In genomic region chr20:49335456-49335855, GRCh38 we compare ENCODE assay signal across 34 cellular contexts. TPM values are rescaled to one million over a fixed set of nuclear protein-coding genes. Genes with fewer than 3 reads are reported as not detected.
DNase-seq lines count a peak whose midpoint lies in the region; ATAC-seq, FAIRE-seq and TF ChIP-seq lines count a peak whose summit lies in the region.
"Had no signal": no experiment of that assay in that cellular context is flagged by ENCODE, and none has a peak within 500 bp of the region (broad histone marks: within the 10 kb centered on the region; RNA-seq: fewer than 3 reads in every experiment).

No MANE protein-coding gene starts in this region.

- in situ Hi-C loops in Panc1 (cut with HindIII; ENCODE audit: low pct_unique_long_range_greater_than_20kb, low sequenced_read_pairs) (no loop called here), brain microvascular endothelial cell (cut with HindIII; ENCODE audit: low pct_ligation_motif_present, low sequenced_read_pairs) (no loop called here)

- H3K27ac ChIP-seq in Panc1 (ENCODE audit: low read length) (peak overlapping the region; percentile 78; the same call in 1 of the 2 replicates), brain microvascular endothelial cell (no peak overlapping the region)
- H3K27ac ChIP-seq: 22Rv1; A549; BLaER1; BLaER1 treated with 17β-estradiol and CSF1 and Interleukin-3, amounts not matched to agents 10 nM and 100 nM; C4-2B had no signal

- peaks cover 17% of the 10 kb centered on the region for H3K4me1 ChIP-seq in Panc1 (ENCODE audit: control insufficient read depth, insufficient read depth, low read length)
- H3K4me1 ChIP-seq: BE2C, Caco-2 had no signal

- POLR2A ChIA-PET in Panc1 (lab: Charles Lee): no interaction called here

- H3K27me3 Mint-ChIP-seq in CD14-positive monocyte (ENCODE audit: low read depth in 3 of 3): peaks cover 3 to 9% (median 7%) of the 10 kb centered on the region in 3 donors

- ATAC-seq in Panc1: no peak
- ATAC-seq: A549; CD8-positive, alpha-beta T cell had no signal

- H3K4me3 Mint-ChIP-seq in CD14-positive monocyte: no peak overlapping the region
- H3K4me3 Mint-ChIP-seq: B cell; CD4-positive, alpha-beta memory T cell; CD4-positive, alpha-beta T cell; CD4-positive, CD25-positive, alpha-beta regulatory T cell; CD8-positive, alpha-beta memory T cell; CD8-positive, alpha-beta T cell had no signal

- intact Hi-C loops in CD14-positive monocyte (cut with micrococcal nuclease) (loop anchor here in 1 of 2 donors (5.0 kb wide), 1 partner anchor 197 kb away; no protein-coding TSS in a partner anchor), Panc1 (cut with micrococcal nuclease; ENCODE audit: unreplicated experiment) (loop anchor here (2.0 to 10.0 kb wide), 3 partner anchors 149 to 269 kb away; no protein-coding TSS in a partner anchor)

- DNase-seq in CD14-positive monocyte (ENCODE audit: low spot score): peak; percentile 52
- DNase-seq in HTR-8/SVneo (ENCODE audit: insufficient read length, low spot score): no peak
- no peak for DNase-seq in Panc1 (ENCODE audit: low read depth, low spot score)
- DNase-seq in OCI-M1 (lab: John Stamatoyannopoulos, UW): no peak
- no peak for DNase-seq in activated naive CD4-positive, alpha-beta T cell (lab: John Stamatoyannopoulos, UW)
- no peak for DNase-seq in brain microvascular endothelial cell
- DNase-seq: 8988T; ACHN; AML-193; BE2C; C1 segment of cervical spinal cord; Caco-2; Calu3; CD4-positive, alpha-beta memory T cell; CD4-positive, alpha-beta T cell; CD4-positive, CD25-positive, alpha-beta regulatory T cell; CD8-positive, alpha-beta memory T cell; CD8-positive, alpha-beta T cell; COR-L47; DMS 273 treated with DMSO at 0.1 percent for 48 hours; DMS153; DMS53; DMS79; DMS79 treated with DMSO at 0.1 percent for 48 hours; DND-41; EL had no signal

- TF ChIP-seq CTCF in CD14-positive monocyte (IDR thresholded peaks at IDR 0.05) (no peak), Panc1 (IDR thresholded peaks at IDR 0.05) (no peak), brain microvascular endothelial cell (IDR thresholded peaks at IDR 0.05; ENCODE audit: low read depth, low read length, missing control alignments) (no peak)

- H3K36me3 Mint-ChIP-seq in CD14-positive monocyte: no peaks in the 10 kb centered on the region
- H3K36me3 Mint-ChIP-seq: CD4-positive, alpha-beta memory T cell; CD4-positive, CD25-positive, alpha-beta regulatory T cell; CD8-positive, alpha-beta memory T cell; CD8-positive, alpha-beta T cell had no signal

- CTCF ChIA-PET in Panc1 (lab: Charles Lee): interaction anchor here (0.6 to 1.8 kb wide), 2 partner anchors 148 to 247 kb away, joined by 10 to 13 read pairs; no protein-coding TSS in a partner anchor

- H3K27ac Mint-ChIP-seq in CD14-positive monocyte: no peak overlapping the region
- H3K27ac Mint-ChIP-seq: B cell; CD4-positive, alpha-beta memory T cell; CD4-positive, alpha-beta T cell; CD8-positive, alpha-beta memory T cell; CD8-positive, alpha-beta T cell had no signal

- BruUV-seq in Panc1 (replicated peaks; lab: Mats Ljungman, UMichigan): no TSS peak

- peak; percentile 81 for FAIRE-seq in HTR-8/SVneo (lab: Jason Lieb, UNC)
- FAIRE-seq: A204.1, A549, D721Med had no signal

- H3K27me3 ChIP-seq in Panc1 (ENCODE audit: control insufficient read depth, insufficient read depth, low read length) (no peaks in the 10 kb centered on the region), brain microvascular endothelial cell (replicated peaks) (no peaks in the 10 kb centered on the region)
- H3K27me3 ChIP-seq: BE2C; BLaER1; BLaER1 treated with 17β-estradiol and CSF1 and Interleukin-3, amounts not matched to agents 10 nM and 100 nM had no signal

- no peaks in the 10 kb centered on the region for H3K36me3 ChIP-seq in Panc1 (ENCODE audit: control insufficient read depth, insufficient read depth, low read length)
- no peaks in the 10 kb centered on the region for H3K36me3 ChIP-seq in brain microvascular endothelial cell (replicated peaks)
- H3K36me3 ChIP-seq: BE2C; BLaER1; BLaER1 treated with 17β-estradiol and CSF1 and Interleukin-3, amounts not matched to agents 10 nM and 100 nM had no signal

- H3K9me3 ChIP-seq in Panc1 (ENCODE audit: control insufficient read depth, insufficient read depth, low read depth, low read length): no peaks in the 10 kb centered on the region
- H3K9me3 ChIP-seq: A549; BE2C; BLaER1; BLaER1 treated with 17β-estradiol and CSF1 and Interleukin-3, amounts not matched to agents 10 nM and 100 nM; Caco-2 had no signal

- H3K4me1 Mint-ChIP-seq in CD14-positive monocyte: peaks cover 2% of the 10 kb centered on the region
- H3K4me1 Mint-ChIP-seq: B cell had no signal

- H3K4me3 ChIP-seq in Panc1 (ENCODE audit: low read depth in 2 of 2, low read length in 2 of 2) (no peak overlapping the region), brain microvascular endothelial cell (ENCODE audit: low read depth, low read length) (no peak overlapping the region)
- H3K4me3 ChIP-seq: A549; BLaER1; BLaER1 treated with 17β-estradiol and CSF1 and Interleukin-3, amounts not matched to agents 10 nM and 100 nM had no signal

- no peaks in the 10 kb centered on the region for H3K9me3 Mint-ChIP-seq in CD14-positive monocyte
- H3K9me3 Mint-ChIP-seq: CD4-positive, alpha-beta memory T cell; CD4-positive, alpha-beta T cell; CD8-positive, alpha-beta memory T cell; CD8-positive, alpha-beta T cell had no signal

RNA-seq across cellular contexts. Expression of gene ZNFX1, which starts 57.6 kb away (rescaled TPM):
- polyA plus RNA-seq in CD14-positive monocyte: 10 to 100 TPM; 11.4 to 23.2 TPM
- total RNA-seq in Panc1 (2021; ENCODE audit: unreplicated experiment): 39.4 TPM
- 22.5 TPM for polyA plus RNA-seq in Panc1 (2012; ENCODE audit: insufficient read length)
